8 cellular contexts compared by ENCODE assay signal in genomic region chr2:100422320-100422719, GRCh38. TPM values are rescaled to one million over a fixed set of nuclear protein-coding genes. Genes with fewer than 3 reads are reported as not detected.
DNase-seq lines count a peak whose midpoint lies in the region; ATAC-seq, FAIRE-seq and TF ChIP-seq lines count a peak whose summit lies in the region.

No MANE protein-coding gene starts in this region.

- no peak overlapping the region for H3K27ac ChIP-seq in AG04450 (ENCODE audit: low read depth, low read length)

- DNase-seq in AG04450 (ENCODE audit: low read depth, low spot score): no peak
- DNase-seq in HCEC 1CT: peak; percentile 41
- DNase-seq in iPS-NIHi11 (ENCODE audit: low spot score): peak; percentile 72
- no peak for DNase-seq in GF-D8 (lab: John Stamatoyannopoulos, UW)

- CTCF ChIA-PET in AG04450 (lab: Charles Lee): interaction anchor here (0.5 to 2.6 kb wide), 9 partner anchors 10 to 1264 kb away, joined by 3 to 19 read pairs (median 5); no protein-coding TSS in a partner anchor

- ATAC-seq in GM18519 (IDR thresholded peaks at IDR 0.05; ENCODE audit: low FRiP score, unreplicated experiment) (no peak), GM19463 (IDR thresholded peaks at IDR 0.05; ENCODE audit: unreplicated experiment) (no peak), HG03521 (IDR thresholded peaks at IDR 0.05; ENCODE audit: unreplicated experiment) (no peak)

- H3K4me3 ChIP-seq in AG04450 (ENCODE audit: low read depth, low read length): no peak overlapping the region

- POLR2A ChIA-PET in AG04450 (lab: Yijun Ruan, JAX): no interaction called here

- H3K9me3 ChIP-seq in AG04450 (ENCODE audit: control insufficient read depth, insufficient read depth, low read length): no peaks in the 10 kb centered on the region; the same call in 1 of the 2 replicates

- peak; percentile 71 for TF ChIP-seq CTCF in AG04450 (IDR thresholded peaks at IDR 0.05; ENCODE audit: low read depth, low read length)

- peak; percentile 66 for FAIRE-seq in TTC549 (lab: Jason Lieb, UNC)

- H3K27me3 ChIP-seq in AG04450 (ENCODE audit: control insufficient read depth, insufficient read depth, low read length): peaks cover 14% of the 10 kb centered on the region

RNA-seq across cellular contexts. Expression of gene CHST10, which starts 4.9 kb away (rescaled TPM):
- polyA plus RNA-seq in AG04450 (2011; rRNA removed): 11.3 and 11.6 TPM in 2 replicates
- 11.1 and 13.8 TPM in 2 replicates for polyA minus RNA-seq in AG04450 (2011; rRNA and poly(A)+ RNA removed)

RNA-seq across cellular contexts. Expression of gene NMS, which starts 48.0 kb away (rescaled TPM):
- not detected in 2 replicates for polyA plus RNA-seq in AG04450 (2011; rRNA removed)
- polyA minus RNA-seq in AG04450 (2011; rRNA and poly(A)+ RNA removed): not detected in 2 replicates

Comparison
In these comparisons a context has a peak if more than half of its experiments do, and no peak if none do; other contexts are left out.
1. DNase-seq: peak in HCEC 1CT (single experiment) and iPS-NIHi11 (single experiment); none in AG04450 (single experiment) and GF-D8 (single experiment).